1 cellular context compared by ENCODE assay signal in the genomic region with DNA sequence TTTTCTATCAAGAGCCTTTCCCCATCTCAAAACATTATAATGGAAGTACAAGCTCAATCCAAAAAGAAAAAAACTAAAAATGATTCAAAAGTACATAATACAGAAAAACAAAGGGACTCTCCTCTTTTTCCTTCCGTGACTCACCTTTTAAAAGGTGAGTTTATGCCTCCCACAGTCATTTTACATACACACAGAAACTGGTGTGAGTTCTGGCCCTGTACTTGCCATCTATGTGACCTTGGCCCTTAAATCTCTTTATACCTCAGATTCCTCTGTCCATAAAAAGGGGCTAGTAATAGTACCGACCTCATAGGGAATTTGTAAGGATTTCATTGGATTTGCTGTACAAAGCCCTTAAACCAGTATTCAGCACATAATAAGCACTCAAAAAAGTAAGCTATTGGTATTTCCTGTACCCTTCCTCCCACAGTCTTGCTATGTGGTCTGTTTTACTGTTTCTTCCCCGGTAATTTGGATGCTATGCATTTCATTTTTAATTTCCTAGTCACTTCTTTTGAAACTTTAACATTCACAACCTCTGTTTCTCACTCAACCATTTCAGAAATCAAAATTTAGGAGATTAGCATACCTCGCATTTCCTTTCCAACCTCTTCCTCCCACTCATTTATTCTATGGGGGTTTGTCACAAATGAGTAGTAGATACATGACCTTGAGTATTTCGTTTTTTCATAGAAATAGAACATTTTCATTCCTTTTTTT.
TF ChIP-seq lines count a peak whose summit lies in the region.

No MANE protein-coding gene starts in this region.

TF ChIP-seq in K562, 482 proteins besides CTCF, POLR2A, EP300 and RAD21:
- TF ChIP-seq ZNF668 (CRISPR knock-in tag; IDR thresholded peaks at IDR 0.05) (no peak), ZNF707 (CRISPR knock-in tag; conservative IDR thresholded peaks at IDR 0.05) (no peak), MCM3 (IDR thresholded peaks at IDR 0.05) (no peak), TOE1 (IDR thresholded peaks at IDR 0.05; ENCODE audit: borderline replicate concordance) (no peak), TOE1 (CRISPR knock-in tag; IDR thresholded peaks at IDR 0.05; ENCODE audit: borderline replicate concordance, low read depth) (no peak), DPF2 (IDR thresholded peaks at IDR 0.05) (no peak), SUPT5H (IDR thresholded peaks at IDR 0.05) (no peak), PHB (CRISPR knock-in tag; IDR thresholded peaks at IDR 0.05) (no peak), PRPF4 (IDR thresholded peaks at IDR 0.05; ENCODE audit: insufficient read depth, low read depth, low read length, poor library complexity, severe bottlenecking) (no peak), STAT5B (CRISPR knock-in tag; IDR thresholded peaks at IDR 0.05) (no peak), ZEB2 (IDR thresholded peaks at IDR 0.05) (no peak)
- TF ChIP-seq, protein P1, sequence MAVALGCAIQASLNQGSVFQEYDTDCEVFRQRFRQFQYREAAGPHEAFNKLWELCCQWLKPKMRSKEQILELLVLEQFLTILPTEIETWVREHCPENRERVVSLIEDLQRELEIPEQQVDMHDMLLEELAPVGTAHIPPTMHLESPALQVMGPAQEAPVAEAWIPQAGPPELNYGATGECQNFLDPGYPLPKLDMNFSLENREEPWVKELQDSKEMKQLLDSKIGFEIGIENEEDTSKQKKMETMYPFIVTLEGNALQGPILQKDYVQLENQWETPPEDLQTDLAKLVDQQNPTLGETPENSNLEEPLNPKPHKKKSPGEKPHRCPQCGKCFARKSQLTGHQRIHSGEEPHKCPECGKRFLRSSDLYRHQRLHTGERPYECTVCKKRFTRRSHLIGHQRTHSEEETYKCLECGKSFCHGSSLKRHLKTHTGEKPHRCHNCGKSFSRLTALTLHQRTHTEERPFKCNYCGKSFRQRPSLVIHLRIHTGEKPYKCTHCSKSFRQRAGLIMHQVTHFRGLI (CRISPR knock-in tag; IDR thresholded peaks at IDR 0.05), result no peak
- TF ChIP-seq, protein P2, sequence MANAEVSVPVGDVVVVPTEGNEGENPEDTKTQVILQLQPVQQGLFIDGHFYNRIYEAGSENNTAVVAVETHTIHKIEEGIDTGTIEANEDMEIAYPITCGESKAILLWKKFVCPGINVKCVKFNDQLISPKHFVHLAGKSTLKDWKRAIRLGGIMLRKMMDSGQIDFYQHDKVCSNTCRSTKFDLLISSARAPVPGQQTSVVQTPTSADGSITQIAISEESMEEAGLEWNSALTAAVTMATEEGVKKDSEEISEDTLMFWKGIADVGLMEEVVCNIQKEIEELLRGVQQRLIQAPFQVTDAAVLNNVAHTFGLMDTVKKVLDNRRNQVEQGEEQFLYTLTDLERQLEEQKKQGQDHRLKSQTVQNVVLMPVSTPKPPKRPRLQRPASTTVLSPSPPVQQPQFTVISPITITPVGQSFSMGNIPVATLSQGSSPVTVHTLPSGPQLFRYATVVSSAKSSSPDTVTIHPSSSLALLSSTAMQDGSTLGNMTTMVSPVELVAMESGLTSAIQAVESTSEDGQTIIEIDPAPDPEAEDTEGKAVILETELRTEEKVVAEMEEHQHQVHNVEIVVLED (CRISPR knock-in tag; IDR thresholded peaks at IDR 0.05), result no peak
- TF ChIP-seq, protein P3, sequence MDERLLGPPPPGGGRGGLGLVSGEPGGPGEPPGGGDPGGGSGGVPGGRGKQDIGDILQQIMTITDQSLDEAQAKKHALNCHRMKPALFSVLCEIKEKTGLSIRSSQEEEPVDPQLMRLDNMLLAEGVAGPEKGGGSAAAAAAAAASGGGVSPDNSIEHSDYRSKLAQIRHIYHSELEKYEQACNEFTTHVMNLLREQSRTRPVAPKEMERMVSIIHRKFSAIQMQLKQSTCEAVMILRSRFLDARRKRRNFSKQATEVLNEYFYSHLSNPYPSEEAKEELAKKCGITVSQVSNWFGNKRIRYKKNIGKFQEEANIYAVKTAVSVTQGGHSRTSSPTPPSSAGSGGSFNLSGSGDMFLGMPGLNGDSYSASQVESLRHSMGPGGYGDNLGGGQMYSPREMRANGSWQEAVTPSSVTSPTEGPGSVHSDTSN (CRISPR knock-in tag; IDR thresholded peaks at IDR 0.05; ENCODE audit: low read depth), result no peak
- TF ChIP-seq, protein P3 (tag; conservative IDR thresholded peaks at IDR 0.05; ENCODE audit: low read depth), result no peak
